8 cellular contexts compared by ENCODE assay signal in genomic region chr16:23148166-23148512, GRCh38. TPM values are rescaled to one million over a fixed set of nuclear protein-coding genes. Genes with fewer than 3 reads are reported as not detected.
DNase-seq lines count a peak whose midpoint lies in the region; ATAC-seq, FAIRE-seq and TF ChIP-seq lines count a peak whose summit lies in the region.

No MANE protein-coding gene starts in this region.

- H3K4me3 ChIP-seq in kidney (ENCODE audit: low read length in 2 of 2): peak overlapping the region; percentile 74 to 76
- peak overlapping the region; percentile 77 for H3K4me3 ChIP-seq in suprapubic skin

- H3K27me3 ChIP-seq in suprapubic skin: no peaks in the 10 kb centered on the region

- peak overlapping the region; percentile 55 to 69 for H3K9ac ChIP-seq in kidney (ENCODE audit: low read length in 2 of 2)

- H3K4me1 ChIP-seq in kidney (ENCODE audit: control insufficient read depth in 1 of 2, insufficient read depth in 1 of 2, low read depth in 1 of 2, low read length in 2 of 2) (peaks cover 9 to 11% of the 10 kb centered on the region in 2 donors), suprapubic skin (peaks cover 56% of the 10 kb centered on the region)

- no peak for TF ChIP-seq POLR2A in suprapubic skin (IDR thresholded peaks at IDR 0.05)

- no peaks in the 10 kb centered on the region for H3K9me3 Mint-ChIP-seq in T-helper 1 cell treated with Interleukin-12 subunit alpha and Interleukin-12 subunit beta and Interleukin-4 antibody, amounts not matched to agents 30 μg/mL and 1 μg/mL, for 36 hours
- no peaks in the 10 kb centered on the region for H3K9me3 Mint-ChIP-seq in activated naive CD8-positive, alpha-beta T cell (ENCODE audit: low read depth)

- H3K36me3 ChIP-seq in kidney (ENCODE audit: control insufficient read depth in 1 of 2, insufficient read depth in 2 of 2, low read length in 2 of 2) (no peaks in the 10 kb centered on the region), suprapubic skin (no peaks in the 10 kb centered on the region)

- H3K27ac Mint-ChIP-seq in T-helper 1 cell treated with Interleukin-12 subunit alpha and Interleukin-12 subunit beta and Interleukin-4 antibody, amounts not matched to agents 30 μg/mL and 1 μg/mL, for 36 hours: peak overlapping the region; percentile 85
- H3K27ac Mint-ChIP-seq in activated naive CD8-positive, alpha-beta T cell: peak overlapping the region; percentile 94

- intact Hi-C loops in kidney (cut with DNase I): no loop called here

- H3K9me3 ChIP-seq in kidney (ENCODE audit: control insufficient read depth in 1 of 2, low read length in 2 of 2) (no peaks in the 10 kb centered on the region), suprapubic skin (no peaks in the 10 kb centered on the region)

- DNase-seq in T-helper 1 cell: no peak
- DNase-seq in kidney: no peak
- no peak for DNase-seq in suprapubic skin (ENCODE audit: low spot score in 2 of 2)
- DNase-seq in hepatic stellate cell (ENCODE audit: low spot score): no peak
- no peak for DNase-seq in effector CD4-positive, alpha-beta T cell

- no peaks in the 10 kb centered on the region for H3K36me3 Mint-ChIP-seq in T-helper 1 cell treated with Interleukin-12 subunit alpha and Interleukin-12 subunit beta and Interleukin-4 antibody, amounts not matched to agents 30 μg/mL and 1 μg/mL, for 36 hours (ENCODE audit: low read depth)
- H3K36me3 Mint-ChIP-seq in activated naive CD8-positive, alpha-beta T cell: peaks cover 6% of the 10 kb centered on the region

- peaks cover 23% of the 10 kb centered on the region for H3K4me1 Mint-ChIP-seq in T-helper 1 cell treated with Interleukin-12 subunit alpha and Interleukin-12 subunit beta and Interleukin-4 antibody, amounts not matched to agents 30 μg/mL and 1 μg/mL, for 36 hours (ENCODE audit: low read depth)
- peaks cover 24% of the 10 kb centered on the region for H3K4me1 Mint-ChIP-seq in activated naive CD8-positive, alpha-beta T cell (ENCODE audit: low read depth)

- no peaks in the 10 kb centered on the region for H3K27me3 Mint-ChIP-seq in T-helper 1 cell treated with Interleukin-12 subunit alpha and Interleukin-12 subunit beta and Interleukin-4 antibody, amounts not matched to agents 30 μg/mL and 1 μg/mL, for 36 hours (ENCODE audit: low read depth)
- H3K27me3 Mint-ChIP-seq in activated naive CD8-positive, alpha-beta T cell: no peaks in the 10 kb centered on the region

- no peak for FAIRE-seq in kidney (lab: Jason Lieb, UNC)

- TF ChIP-seq CTCF in kidney (IDR thresholded peaks at IDR 0.05; ENCODE audit: borderline replicate concordance, extremely low read depth, insufficient read depth) (no peak), suprapubic skin (IDR thresholded peaks at IDR 0.05) (no peak)

- no peak for TF ChIP-seq EP300 in suprapubic skin (IDR thresholded peaks at IDR 0.05)

- ATAC-seq in HG03565 (IDR thresholded peaks at IDR 0.05; ENCODE audit: unreplicated experiment): no peak

- 24% methylated on average over 7 of the region's 7 CpGs for WGBS in suprapubic skin

- H3K4me3 Mint-ChIP-seq in T-helper 1 cell treated with Interleukin-12 subunit alpha and Interleukin-12 subunit beta and Interleukin-4 antibody, amounts not matched to agents 30 μg/mL and 1 μg/mL, for 36 hours: peak overlapping the region; percentile 97
- peak overlapping the region; percentile 97 for H3K4me3 Mint-ChIP-seq in activated naive CD8-positive, alpha-beta T cell

- H3K27ac ChIP-seq in kidney (ENCODE audit: low read depth in 2 of 2, low read length in 2 of 2) (peak overlapping the region; percentile 57 to 78), suprapubic skin (peak overlapping the region; percentile 76)

RNA-seq across cellular contexts. Expression of gene USP31, which starts 1.1 kb away (rescaled TPM):
- 19.7 TPM for total RNA-seq in kidney
- polyA plus RNA-seq in kidney (ENCODE audit: insufficient read depth, low read depth, low replicate concordance): 3.5 TPM
- 10 to 100 TPM; 22.0 to 44.7 (median 31.2) TPM for total RNA-seq in suprapubic skin

RNA-seq across cellular contexts. Expression of gene SCNN1G, which starts 34.4 kb away (rescaled TPM):
- 11.5 TPM for total RNA-seq in kidney
- 72.6 TPM for polyA plus RNA-seq in kidney (ENCODE audit: insufficient read depth, low read depth, low replicate concordance)
- total RNA-seq in suprapubic skin: 10 to 100 TPM in 3 of 4 donors, 1 to 10 TPM in 1; 8.5 to 25.6 (median 16.6) TPM
